17 cellular contexts compared by ENCODE assay signal in the genomic region with DNA sequence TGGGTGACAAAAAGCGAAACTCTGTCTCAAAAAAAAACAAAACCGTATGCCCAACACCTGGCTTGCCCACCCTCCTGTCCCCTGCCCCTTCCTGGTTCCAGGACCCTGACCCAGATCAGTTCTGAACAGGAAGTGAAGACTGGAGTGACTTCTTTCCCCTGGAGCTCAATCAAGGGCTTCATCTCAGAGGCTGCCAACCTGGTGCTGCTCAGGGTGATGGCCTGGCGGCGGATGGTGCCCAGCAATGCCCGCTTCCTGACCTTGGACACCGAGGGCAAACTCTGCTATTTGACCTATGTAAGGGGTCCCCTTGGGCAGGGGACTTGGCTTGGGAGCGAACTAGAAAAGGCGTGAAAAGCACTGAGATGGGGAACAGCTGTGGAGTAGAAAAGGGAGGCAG. TPM values are rescaled to one million over a fixed set of nuclear protein-coding genes. Genes with fewer than 3 reads are reported as not detected.
"Had no signal": no experiment of that assay in that cellular context is flagged by ENCODE, and none has a peak within 500 bp of the region (broad histone marks: within the 10 kb centered on the region; RNA-seq: fewer than 3 reads in every experiment).

No MANE protein-coding gene starts in this region.

- H3K27me3 ChIP-seq: gastrocnemius medialis had no signal

- H3K4me1 ChIP-seq: gastrocnemius medialis had no signal

- H3K36me3 ChIP-seq: gastrocnemius medialis had no signal

- H3K4me3 ChIP-seq: gastrocnemius medialis had no signal

- H3K9me3 Mint-ChIP-seq: activated T-helper 1 cell treated with anti-CD3 and anti-CD28 coated beads, Interleukin-12 subunit alpha, Interleukin-12 subunit beta, Interleukin-2, Interleukin-4 antibody, amounts not matched to agents 30 ng/mL and 10 ng/mL and 1 ng/mL, durations not matched to agents 14 hours and 24 hours and 36 hours had no signal

- H3K27me3 Mint-ChIP-seq: naive B cell had no signal

- H3K9me3 ChIP-seq: gastrocnemius medialis had no signal

- H3K27ac ChIP-seq: epithelial cell of prostate, gastrocnemius medialis had no signal

- H3K36me3 Mint-ChIP-seq: naive B cell had no signal

- H3K27ac Mint-ChIP-seq: activated T-helper 1 cell treated with anti-CD3 and anti-CD28 coated beads, Interleukin-12 subunit alpha, Interleukin-12 subunit beta, Interleukin-2, Interleukin-4 antibody, amounts not matched to agents 30 ng/mL and 10 ng/mL and 1 ng/mL, durations not matched to agents 14 hours and 24 hours and 36 hours had no signal

- DNase-seq: activated CD4-positive, alpha-beta T cell treated with anti-CD3 and anti-CD28 coated beads for 4 hours; activated naive CD4-positive, alpha-beta T cell; gastrocnemius medialis; naive B cell; stimulated activated CD4-positive, alpha-beta T cell treated with anti-CD3 and anti-CD28 coated beads, Interleukin-15, amount 100 ng/mL, for 24 hours; stimulated activated CD4-positive, alpha-beta T cell treated with anti-CD3 and anti-CD28 coated beads, Interleukin-4, amount 100 ng/mL, for 1 hour; stimulated activated naive CD8-positive, alpha-beta T cell treated with anti-CD3 and anti-CD28 coated beads, Interleukin-15, Interleukin-2, amounts not matched to agents 100 U/mL and 50 U/mL, for 24 hours had no signal

- ATAC-seq: gastrocnemius medialis; stimulated activated naive CD8-positive, alpha-beta T cell treated with anti-CD3 and anti-CD28 coated beads, Interleukin-15, Interleukin-2, amounts not matched to agents 100 U/mL and 50 U/mL, for 24 hours had no signal

- H3K4me3 Mint-ChIP-seq: activated T-helper 1 cell treated with anti-CD3 and anti-CD28 coated beads, Interleukin-12 subunit alpha, Interleukin-12 subunit beta, Interleukin-2, Interleukin-4 antibody, amounts not matched to agents 30 ng/mL and 10 ng/mL and 1 ng/mL, durations not matched to agents 14 hours and 24 hours and 36 hours had no signal

RNA-seq across cellular contexts. Expression of a gene that starts 5.9 kb away (rescaled TPM):
- total RNA-seq: activated CD8-positive, alpha-beta memory T cell treated with anti-CD3 and anti-CD28 coated beads for 36 hours; activated T-helper 1 cell treated with anti-CD3 and anti-CD28 coated beads, Interleukin-12 subunit alpha, Interleukin-12 subunit beta, Interleukin-2, Interleukin-4 antibody, amounts not matched to agents 30 ng/mL and 10 ng/mL and 1 ng/mL, durations not matched to agents 14 hours and 24 hours and 36 hours; bronchial epithelial cell; dermis microvascular lymphatic vessel endothelial cell; gastrocnemius medialis; lung microvascular endothelial cell; mononuclear cell; skeletal muscle tissue; T-helper 1 cell treated with Interleukin-12 subunit alpha and Interleukin-12 subunit beta and Interleukin-4 antibody, amounts not matched to agents 30 ng/mL and 1 ng/mL, for 36 hours had no signal

RNA-seq across cellular contexts. Expression of a gene that starts 19.5 kb away (rescaled TPM):
- total RNA-seq: astrocyte had no signal

RNA-seq across cellular contexts. Expression of a gene that starts 56.3 kb away (rescaled TPM):
- total RNA-seq: activated CD8-positive, alpha-beta memory T cell treated with anti-CD3 and anti-CD28 coated beads for 36 hours; activated T-helper 1 cell treated with anti-CD3 and anti-CD28 coated beads, Interleukin-12 subunit alpha, Interleukin-12 subunit beta, Interleukin-2, Interleukin-4 antibody, amounts not matched to agents 30 ng/mL and 10 ng/mL and 1 ng/mL, durations not matched to agents 14 hours and 24 hours and 36 hours; astrocyte; bronchial epithelial cell; dermis microvascular lymphatic vessel endothelial cell; lung microvascular endothelial cell; skeletal muscle tissue; T-helper 1 cell treated with Interleukin-12 subunit alpha and Interleukin-12 subunit beta and Interleukin-4 antibody, amounts not matched to agents 30 ng/mL and 1 ng/mL, for 36 hours had no signal
